In genomic region chr11:85776951-85777602, GRCh38 we compare ENCODE assay signal across 22 cellular contexts. TPM values are rescaled to one million over a fixed set of nuclear protein-coding genes. Genes with fewer than 3 reads are reported as not detected.
DNase-seq lines count a peak whose midpoint lies in the region; ATAC-seq, FAIRE-seq and TF ChIP-seq lines count a peak whose summit lies in the region.
"Had no signal": no experiment of that assay in that cellular context is flagged by ENCODE, and none has a peak within 500 bp of the region (broad histone marks: within the 10 kb centered on the region; RNA-seq: fewer than 3 reads in every experiment).

No MANE protein-coding gene starts in this region.

- H2BK15ac ChIP-seq in IMR-90 (ENCODE audit: low read depth, low read length): no peak overlapping the region
- no peak overlapping the region for H2BK15ac ChIP-seq in H1 (ENCODE audit: low read length)

- TF ChIP-seq CTCF in IMR-90 (conservative IDR thresholded peaks at IDR 0.05; ENCODE audit: low read depth, low read length) (no peak), H1 (IDR thresholded peaks at IDR 0.05; ENCODE audit: control extremely low read depth in 1 of 3, insufficient read depth in 1 of 3, low read depth in 1 of 3, low read length in 3 of 3) (no peak)

- H2BK20ac ChIP-seq in IMR-90 (ENCODE audit: low read depth, low read length): 0 out of 2 replicates have a peak overlapping the region, but pooled peaks have one; percentile 52
- no peak overlapping the region for H2BK20ac ChIP-seq in H1 (ENCODE audit: low read length)

- H3K9me3 ChIP-seq in IMR-90 (ENCODE audit: control insufficient read depth, insufficient read depth, low read length): no peaks in the 10 kb centered on the region; the same call in 1 of the 2 replicates
- peaks cover 0 to under 1% of the 10 kb centered on the region in 2 experiments; a peak in 3 of 4 replicates for H3K9me3 ChIP-seq in H1 (ENCODE audit: insufficient read depth in 2 of 2, low read depth in 1 of 2, low read length in 1 of 2)
- H3K9me3 ChIP-seq: testis had no signal

- H3K27me3 ChIP-seq in IMR-90 (ENCODE audit: control insufficient read depth, insufficient read depth, low read length): no peaks in the 10 kb centered on the region
- H3K27me3 ChIP-seq in H1 (replicated peaks in 1 of 4; ENCODE audit: control insufficient read depth in 3 of 4, extremely low read depth in 1 of 4, insufficient read depth in 3 of 4, low read length in 3 of 4): no peaks in the 10 kb centered on the region
- H3K27me3 ChIP-seq: testis had no signal

- H3K56ac ChIP-seq in IMR-90 (ENCODE audit: extremely low read depth, insufficient read depth, low read length) (no peak overlapping the region), H1 (replicated peaks; ENCODE audit: insufficient read length, low read depth, low read length) (no peak overlapping the region)

- CTCF ChIA-PET in IMR-90 (lab: Yijun Ruan, JAX) (no interaction called here), H1 (lab: Charles Lee; ENCODE audit: partially characterized antibody) (interaction anchor here (1.7 kb wide), 1 partner anchor 28 kb away, joined by 3 read pairs; no protein-coding TSS in a partner anchor)

- H4K5ac ChIP-seq in IMR-90 (ENCODE audit: low read depth, low read length) (no peak overlapping the region), H1 (ENCODE audit: insufficient read length, low read depth, low read length) (no peak overlapping the region)

- dilution Hi-C loops in IMR-90 (cut with HindIII; ENCODE audit: low sequenced_read_pairs, unreplicated experiment): no loop called here

- H4K91ac ChIP-seq in IMR-90 (ENCODE audit: insufficient read depth, low read depth, low read length) (no peak overlapping the region), H1 (replicated peaks; ENCODE audit: insufficient read length, low read length) (no peak overlapping the region)

- H3K27ac ChIP-seq in IMR-90 (ENCODE audit: insufficient read depth, low read length) (no peak overlapping the region), H1 (ENCODE audit: low read depth, low read length) (no peak overlapping the region)
- H3K27ac ChIP-seq: testis had no signal

- in situ Hi-C loops in IMR-90 (cut with MboI; ENCODE audit: low sequenced_read_pairs) (no loop called here), G401 (cut with HindIII; ENCODE audit: low sequenced_read_pairs) (no loop called here)

- H3K14ac ChIP-seq in IMR-90 (replicated peaks; ENCODE audit: low read depth, low read length): 0 out of 2 replicates have a peak overlapping the region, but pooled peaks have one; percentile 42
- no peak overlapping the region for H3K14ac ChIP-seq in H1 (ENCODE audit: insufficient read length)

- H2BK5ac ChIP-seq in IMR-90 (ENCODE audit: low read depth, low read length, poor library complexity, severe bottlenecking): no peak overlapping the region
- no peak overlapping the region; the same call in none of the 2 replicates for H2BK5ac ChIP-seq in H1 (ENCODE audit: low read depth, low read length)

- H2AK9ac ChIP-seq in IMR-90 (replicated peaks; ENCODE audit: low read depth, low read length, poor library complexity): no peak overlapping the region

- ATAC-seq in IMR-90 (ENCODE audit: low read depth) (no peak), left ventricle myocardium superior (no peak)

- no peak overlapping the region for H3K4me2 ChIP-seq in IMR-90 (ENCODE audit: low read depth, low read length)
- no peak overlapping the region for H3K4me2 ChIP-seq in H1 (ENCODE audit: insufficient read depth in 1 of 2, low read depth in 2 of 2, low read length in 2 of 2)

- intact Hi-C loops in IMR-90 (cut with micrococcal nuclease): no loop called here
- intact Hi-C loops in left ventricle myocardium superior (cut with micrococcal nuclease): no loop called here

- no peak overlapping the region for H3K23ac ChIP-seq in IMR-90 (ENCODE audit: low read depth, low read length)
- H3K23ac ChIP-seq in H1 (ENCODE audit: insufficient read length): no peak overlapping the region

- H3K4me3 ChIP-seq in IMR-90 (ENCODE audit: insufficient read depth, low read depth, low read length): no peak overlapping the region
- no peak overlapping the region for H3K4me3 ChIP-seq in H1 (ENCODE audit: extremely low read depth in 1 of 4, insufficient read depth in 2 of 4, low read depth in 3 of 4, low read length in 4 of 4)
- H3K4me3 ChIP-seq: testis had no signal

- TF ChIP-seq POLR2A in IMR-90 (IDR thresholded peaks at IDR 0.05; ENCODE audit: low read depth, low read length) (no peak), H1 (IDR thresholded peaks at IDR 0.05; ENCODE audit: control extremely low read depth in 1 of 2, low read depth in 2 of 2, low read length in 2 of 2) (no peak)

- H3K23me2 ChIP-seq in H1 (ENCODE audit: low read depth, low read length): no peaks in the 10 kb centered on the region

- H2BK12ac ChIP-seq in H1 (ENCODE audit: low read depth, low read length): peak overlapping the region; percentile 72; the same call in 1 of the 2 replicates

- H4K8ac ChIP-seq in IMR-90 (ENCODE audit: low read depth in 2 of 2, low read length in 2 of 2) (no peak overlapping the region), H1 (ENCODE audit: extremely low read depth, insufficient read depth, low read length) (no peak overlapping the region)

- H2BK120ac ChIP-seq in IMR-90 (ENCODE audit: low read depth, low read length) (peak overlapping the region; percentile 30), H1 (replicated peaks; ENCODE audit: low read depth, low read length) (no peak overlapping the region)

- peaks cover 13% of the 10 kb centered on the region for H3K9me1 ChIP-seq in IMR-90 (ENCODE audit: insufficient read depth, low read length)

- H3K4ac ChIP-seq in IMR-90 (ENCODE audit: low read depth, low read length) (peak overlapping the region; percentile 44; the same call in 1 of the 2 replicates), H1 (replicated peaks; ENCODE audit: insufficient read length, low read depth, low read length) (no peak overlapping the region)

- H3K9ac ChIP-seq in IMR-90 (ENCODE audit: low read depth, low read length): no peak overlapping the region
- no peak overlapping the region for H3K9ac ChIP-seq in H1 (replicated peaks in 1 of 4; ENCODE audit: extremely low read depth in 1 of 4, low read depth in 3 of 4, low read length in 3 of 4)

- FAIRE-seq in H1 (lab: Jason Lieb, UNC): no peak
- FAIRE-seq: TTC549 had no signal

- no CpG with 5 or more reads among the region's 1 CpG for WGBS in IMR-90 (ENCODE audit: extremely low coverage in 2 of 2, insufficient read length in 1 of 2), 2 experiments
- 75% methylated on average over 1 of the region's 1 CpG; no CpG with 5 or more reads in 1 of the 2 experiments for WGBS in H1 (ENCODE audit: extremely low coverage in 1 of 2, insufficient coverage in 1 of 2, insufficient read length in 1 of 2, insufficient replicate concordance in 2 of 2, low coverage in 1 of 2, low lambda C conversion rate in 2 of 2, missing lambda C conversion rate in 1 of 2), 2 experiments

- H3K79me2 ChIP-seq in H1 (ENCODE audit: control insufficient read depth in 1 of 2, insufficient read depth in 2 of 2, low read length in 2 of 2): no peaks in the 10 kb centered on the region

- H2AFZ ChIP-seq in IMR-90 (replicated peaks; ENCODE audit: low read length, poor library complexity) (no peak overlapping the region), H1 (ENCODE audit: low read length) (no peak overlapping the region)

- TF ChIP-seq RAD21 in IMR-90 (IDR thresholded peaks at IDR 0.05; ENCODE audit: low read length) (no peak), H1 (IDR thresholded peaks at IDR 0.05 in 1 of 2, conservative IDR thresholded peaks at IDR 0.05 in 1 of 2; ENCODE audit: low read depth in 2 of 2, low read length in 2 of 2) (no peak)

- no TSS peak for BruUV-seq in IMR-90 (replicated peaks; lab: Mats Ljungman, UMichigan)

- POLR2A ChIA-PET in IMR-90 (lab: Charles Lee; ENCODE audit: unreplicated experiment): no interaction called here
- POLR2A ChIA-PET in H1 (lab: Charles Lee; ENCODE audit: partially characterized antibody): no interaction called here

- no peak for TF ChIP-seq EP300 in H1 (IDR thresholded peaks at IDR 0.05; ENCODE audit: borderline replicate concordance in 1 of 2, low read depth in 2 of 2, low read length in 2 of 2)

- H4K20me1 ChIP-seq in IMR-90 (ENCODE audit: insufficient read depth, low read length): no peaks in the 10 kb centered on the region
- no peaks in the 10 kb centered on the region for H4K20me1 ChIP-seq in H1 (replicated peaks in 1 of 2; ENCODE audit: control insufficient read depth in 1 of 2, insufficient read depth in 2 of 2, low read length in 2 of 2)

- no peaks in the 10 kb centered on the region for H3K36me3 ChIP-seq in IMR-90 (ENCODE audit: control insufficient read depth, insufficient read depth, low read length)
- H3K36me3 ChIP-seq in H1 (ENCODE audit: control insufficient read depth in 2 of 4, insufficient read depth in 4 of 4, low read length in 3 of 4): no peaks in the 10 kb centered on the region

- H3K18ac ChIP-seq in IMR-90 (ENCODE audit: low read depth, low read length) (no peak overlapping the region), H1 (ENCODE audit: extremely low read depth, low read length) (no peak overlapping the region)

- DNase-seq in COLO829 (ENCODE audit: low spot score): peak; percentile 19
- no peak for DNase-seq in IMR-90
- no peak for DNase-seq in H1 (ENCODE audit: low read depth in 1 of 2, low spot score in 2 of 2)
- DNase-seq in medulla oblongata (ENCODE audit: extremely low spot score): peak; percentile 78
- DNase-seq in left ventricle myocardium superior: no peak
- no peak for DNase-seq in 8988T
- no peak for DNase-seq in G401 (ENCODE audit: low spot score)
- no peak for DNase-seq in NCI-H1694 treated with DMSO at 0.1 percent for 48 hours (lab: John Stamatoyannopoulos, UW)
- DNase-seq: activated CD4-positive, alpha-beta T cell treated with anti-CD3 and anti-CD28 coated beads, Interleukin-2, amount 10 ng/mL, durations not matched to agents 24 days and 14 days; activated CD8-positive, alpha-beta memory T cell treated with anti-CD3 and anti-CD28 coated beads, Interleukin-2, amount 50 U/mL, for 4 hours; activated effector memory CD4-positive, alpha-beta T cell treated with anti-CD3 and anti-CD28 coated beads, Interleukin-2, amount 50 U/mL, for 16 hours; CD4-positive, CD25-positive, alpha-beta regulatory T cell; DMS79 treated with DMSO at 0.1 percent for 48 hours; effector CD8-positive, alpha-beta T cell; islet precursor cell; KG1; NCI-H2081; NCI-H510A; stimulated activated CD4-positive, alpha-beta T cell treated with anti-CD3 and anti-CD28 coated beads, Interleukin-12 subunit alpha, Interleukin-12 subunit beta, amount 100 ng/mL, for 4 hours; stimulated activated CD8-positive, alpha-beta memory T cell treated with anti-CD3 and anti-CD28 coated beads, Interleukin-4, amount 100 ng/mL, for 48 hours; testis had no signal

- H3K4me1 ChIP-seq in IMR-90 (ENCODE audit: control insufficient read depth, insufficient read depth, low read length): peaks cover 23% of the 10 kb centered on the region
- H3K4me1 ChIP-seq in H1 (replicated peaks in 1 of 4; ENCODE audit: control insufficient read depth in 3 of 4, insufficient read depth in 4 of 4, low read length in 3 of 4): peaks cover 0 to 6% (median 3%) of the 10 kb centered on the region in 4 experiments; a peak in 2 of 7 replicates

- H3K79me1 ChIP-seq in IMR-90 (ENCODE audit: low read depth in 1 of 2, low read length in 2 of 2) (peaks cover 10 to 16% of the 10 kb centered on the region in 2 experiments), H1 (ENCODE audit: low read depth, low read length) (no peaks in the 10 kb centered on the region)

- H2AK5ac ChIP-seq in IMR-90 (ENCODE audit: low read depth, low read length) (no peak overlapping the region), H1 (ENCODE audit: low read depth, low read length) (no peak overlapping the region)

RNA-seq across cellular contexts. Expression of gene SYTL2, which starts 33.9 kb away (rescaled TPM):
- total RNA-seq in IMR-90 (2012; rRNA removed) (45.2 and 59.4 TPM in 2 replicates), left ventricle myocardium superior (2.8 TPM)
- polyA plus RNA-seq in IMR-90 (2012; rRNA removed) (49.5 and 70.0 TPM in 2 replicates), H1 (2011; rRNA removed) (1.1 and 1.3 TPM in 2 replicates)
- polyA plus RNA-seq in IMR-90 (2012; cell fraction: cytosol; rRNA removed): 13.7 and 35.1 TPM in 2 replicates
- polyA plus RNA-seq in IMR-90 (2012; cell fraction: nucleus; rRNA removed; ENCODE audit: low replicate concordance): 31.2 and 414 TPM in 2 replicates
- 9.1 TPM in 2 replicates for total RNA-seq in H1 (2021; fragmentation: NEBNext Ultra II Directional; extraction: Animal tissue kit (Norgen Biotek cat#: 25700))
- polyA plus RNA-seq in H1 (2011; cell fraction: cytosol; rRNA removed): 2.4 TPM
- 2.9 TPM for polyA plus RNA-seq in H1 (2011; cell fraction: nucleus; rRNA removed)
- 2.4 to 3.3 TPM (median 2.7 TPM) in 4 replicates for polyA plus RNA-seq in H1 (2012, experiment 1 of 2)
- polyA plus RNA-seq in H1 (2012, experiment 2 of 2): 0.09 TPM
- 12.3 TPM for polyA plus RNA-seq in H1 (2013, experiment 1 of 2)
- 11.8 TPM for polyA plus RNA-seq in H1 (2013, experiment 2 of 2)
- polyA minus RNA-seq in H1 (2011; rRNA and poly(A)+ RNA removed): 2.9 and 4.1 TPM in 2 replicates
- polyA minus RNA-seq in H1 (2011; cell fraction: cytosol; rRNA and poly(A)+ RNA removed): 2.5 TPM
- polyA minus RNA-seq in H1 (2011; cell fraction: nucleus; rRNA and poly(A)+ RNA removed): 11.5 TPM
- 16.0 and 16.8 TPM in 2 replicates for total RNA-seq in G401 (2014; rRNA removed; shearing (Covaris generic))

Comparison
In these comparisons a context has a peak if more than half of its experiments do, and no peak if none do; other contexts are left out.
1. DNase-seq: peak in COLO829 (single experiment) and medulla oblongata (single experiment); none in IMR-90 (single experiment), H1 (0 of 2), left ventricle myocardium superior (single experiment), 8988T (single experiment), G401 (single experiment) and NCI-H1694 treated with DMSO at 0.1 percent for 48 hours (single experiment).